ENCODE assay signal across 33 cellular contexts in genomic region chr2:156673981-156674380, GRCh38.
"Had no signal": no experiment of that assay in that cellular context is flagged by ENCODE, and none has a peak within 500 bp of the region (broad histone marks: within the 10 kb centered on the region; RNA-seq: fewer than 3 reads in every experiment).

No MANE protein-coding gene starts in this region.

- DNase-seq: activated B cell treated with CpG ODN at 0.5 μM for 24 hours; activated CD4-positive, alpha-beta memory T cell treated with anti-CD3 and anti-CD28 coated beads for 36 hours; activated CD4-positive, alpha-beta T cell treated with anti-CD3 and anti-CD28 coated beads for 4 hours; activated CD4-positive, alpha-beta T cell treated with anti-CD3 and anti-CD28 coated beads, Interleukin-2, amount 10 ng/mL, durations not matched to agents 24 days and 14 days; activated CD4-positive, alpha-beta T cell treated with anti-CD3 and anti-CD28 coated beads, Interleukin-2, amount 50 U/mL, for 1 hour; activated CD4-positive, alpha-beta T cell treated with anti-CD3 and anti-CD28 coated beads, Interleukin-2, amount 50 U/mL, for 4 hours; activated CD4-positive, CD25-positive, alpha-beta regulatory T cell treated with anti-CD3 and anti-CD28 coated beads, Interleukin-2, amount 50 U/mL, for 72 hours; activated CD8-positive, alpha-beta memory T cell treated with anti-CD3 and anti-CD28 coated beads, Interleukin-2, amount 50 U/mL, for 4 hours; activated CD8-positive, alpha-beta T cell treated with anti-CD3 and anti-CD28 coated beads for 36 hours; activated effector memory CD4-positive, alpha-beta T cell treated with anti-CD3 and anti-CD28 coated beads, Interleukin-2, amount 50 U/mL, for 16 hours; activated gamma-delta T cell treated with Interleukin-2 at 50 U/mL for 16 hours; activated naive CD4-positive, alpha-beta T cell; activated naive CD4-positive, alpha-beta T cell treated with anti-CD3 and anti-CD28 coated beads for 36 hours; activated naive CD4-positive, alpha-beta T cell treated with anti-CD3 and anti-CD28 coated beads, Interleukin-2, amount 50 U/mL, for 16 hours; activated naive CD8-positive, alpha-beta T cell treated with anti-CD3 and anti-CD28 coated beads for 36 hours; activated T-cell treated with anti-CD3 and anti-CD28 coated beads for 4 hours; activated T-cell treated with anti-CD3 and anti-CD28 coated beads, Interleukin-2, amount 50 U/mL, for 1 hour; activated T-cell treated with anti-CD3 and anti-CD28 coated beads, Interleukin-2, amount 50 U/mL, for 4 hours; activated T-cell treated with anti-CD3 and anti-CD28 coated beads, Interleukin-2, amount 50 U/mL, for 72 hours; adrenal gland; amniotic stem cell; aorta; body of pancreas; brain microvascular endothelial cell; central memory CD4-positive, alpha-beta T cell; T-helper 2 cell; T-helper 9 cell had no signal

- ATAC-seq: activated CD8-positive, alpha-beta T cell treated with anti-CD3 and anti-CD28 coated beads for 36 hours; activated naive CD4-positive, alpha-beta T cell treated with anti-CD3 and anti-CD28 coated beads, Interleukin-2, amount 50 U/mL, for 72 hours; activated T-cell treated with anti-CD3 and anti-CD28 coated beads, Interleukin-2, amount 50 U/mL, for 4 hours; activated T-cell treated with anti-CD3 and anti-CD28 coated beads, Interleukin-2, amount 50 U/mL, for 72 hours; activated T-helper 17 cell treated with anti-CD3 and anti-CD28 coated beads, Interleukin-2, amount 50 U/mL, for 72 hours; body of pancreas had no signal

- H3K36me3 ChIP-seq: adrenal gland, brain microvascular endothelial cell, breast epithelium had no signal

- H3K27ac ChIP-seq: adrenal gland, body of pancreas, brain microvascular endothelial cell, breast epithelium, VCaP had no signal

- H3K27me3 ChIP-seq: adrenal gland, body of pancreas, brain microvascular endothelial cell, breast epithelium had no signal

- H3K4me1 Mint-ChIP-seq: activated B cell treated with CpG ODN at 0.5 μM for 24 hours; activated CD4-positive, alpha-beta T cell treated with anti-CD3 and anti-CD28 coated beads, Interleukin-2, amount 10 ng/mL, durations not matched to agents 24 days and 14 days; activated naive CD8-positive, alpha-beta T cell treated with anti-CD3 and anti-CD28 coated beads for 36 hours; activated T-helper 17 cell treated with anti-CD3 and anti-CD28 coated beads, Interleukin-2, amount 50 U/mL, for 72 hours had no signal

- H3K9me3 ChIP-seq: adrenal gland, body of pancreas, breast epithelium had no signal

- H3K36me3 Mint-ChIP-seq: activated CD4-positive, alpha-beta memory T cell treated with anti-CD3 and anti-CD28 coated beads for 36 hours; activated naive CD4-positive, alpha-beta T cell treated with anti-CD3 and anti-CD28 coated beads, Interleukin-2, amount 50 U/mL, for 72 hours; activated naive CD8-positive, alpha-beta T cell treated with anti-CD3 and anti-CD28 coated beads for 36 hours had no signal

- H3K27ac Mint-ChIP-seq: activated B cell treated with CpG ODN at 0.5 μM for 24 hours; activated CD4-positive, alpha-beta memory T cell treated with anti-CD3 and anti-CD28 coated beads for 36 hours; activated CD4-positive, alpha-beta T cell treated with anti-CD3 and anti-CD28 coated beads, Interleukin-2, amount 10 ng/mL, durations not matched to agents 24 days and 14 days; activated CD8-positive, alpha-beta T cell treated with anti-CD3 and anti-CD28 coated beads for 36 hours; activated naive CD4-positive, alpha-beta T cell treated with anti-CD3 and anti-CD28 coated beads for 36 hours; activated naive CD4-positive, alpha-beta T cell treated with anti-CD3 and anti-CD28 coated beads, Interleukin-2, amount 50 U/mL, for 72 hours; activated naive CD8-positive, alpha-beta T cell treated with anti-CD3 and anti-CD28 coated beads for 36 hours; activated T-cell treated with anti-CD3 and anti-CD28 coated beads, Interleukin-2, amount 50 U/mL, for 72 hours; activated T-helper 1 cell treated with anti-CD3 and anti-CD28 coated beads, Interleukin-12 subunit alpha, Interleukin-12 subunit beta, Interleukin-2, Interleukin-4 antibody, amounts not matched to agents 30 ng/mL and 10 ng/mL and 1 ng/mL, durations not matched to agents 14 hours and 24 hours and 36 hours; activated T-helper 17 cell treated with anti-CD3 and anti-CD28 coated beads, Interleukin-2, amount 50 U/mL, for 72 hours; T-helper 2 cell treated with Interferon-gamma antibody and Interleukin-4, amounts not matched to agents 5 μg/mL and 100 μg/mL, for 36 hours had no signal

- H3K27me3 Mint-ChIP-seq: activated B cell treated with CpG ODN at 0.5 μM for 24 hours; activated CD4-positive, alpha-beta memory T cell treated with anti-CD3 and anti-CD28 coated beads for 36 hours had no signal

- H3K9me3 Mint-ChIP-seq: activated B cell treated with CpG ODN at 0.5 μM for 24 hours; activated CD4-positive, alpha-beta memory T cell treated with anti-CD3 and anti-CD28 coated beads for 36 hours; activated CD4-positive, alpha-beta T cell treated with anti-CD3 and anti-CD28 coated beads, Interleukin-2, amount 10 ng/mL, durations not matched to agents 24 days and 14 days; activated naive CD4-positive, alpha-beta T cell treated with anti-CD3 and anti-CD28 coated beads, Interleukin-2, amount 50 U/mL, for 72 hours; activated naive CD8-positive, alpha-beta T cell treated with anti-CD3 and anti-CD28 coated beads for 36 hours; activated T-cell treated with anti-CD3 and anti-CD28 coated beads, Interleukin-2, amount 50 U/mL, for 72 hours; activated T-helper 1 cell treated with anti-CD3 and anti-CD28 coated beads, Interleukin-12 subunit alpha, Interleukin-12 subunit beta, Interleukin-2, Interleukin-4 antibody, amounts not matched to agents 30 ng/mL and 10 ng/mL and 1 ng/mL, durations not matched to agents 14 hours and 24 hours and 36 hours; T-helper 2 cell treated with Interferon-gamma antibody and Interleukin-4, amounts not matched to agents 5 μg/mL and 100 μg/mL, for 36 hours had no signal

- H3K4me3 ChIP-seq: adrenal gland, body of pancreas, breast epithelium had no signal

- H3K4me3 Mint-ChIP-seq: activated B cell treated with CpG ODN at 0.5 μM for 24 hours; activated CD4-positive, alpha-beta memory T cell treated with anti-CD3 and anti-CD28 coated beads for 36 hours; activated CD4-positive, alpha-beta T cell treated with anti-CD3 and anti-CD28 coated beads, Interleukin-2, amount 10 ng/mL, durations not matched to agents 24 days and 14 days; activated CD8-positive, alpha-beta T cell treated with anti-CD3 and anti-CD28 coated beads for 36 hours; activated naive CD4-positive, alpha-beta T cell treated with anti-CD3 and anti-CD28 coated beads for 36 hours; activated naive CD8-positive, alpha-beta T cell treated with anti-CD3 and anti-CD28 coated beads for 36 hours; activated T-cell treated with anti-CD3 and anti-CD28 coated beads, Interleukin-2, amount 50 U/mL, for 4 hours; activated T-cell treated with anti-CD3 and anti-CD28 coated beads, Interleukin-2, amount 50 U/mL, for 72 hours; activated T-helper 1 cell treated with anti-CD3 and anti-CD28 coated beads, Interleukin-12 subunit alpha, Interleukin-12 subunit beta, Interleukin-2, Interleukin-4 antibody, amounts not matched to agents 30 ng/mL and 10 ng/mL and 1 ng/mL, durations not matched to agents 14 hours and 24 hours and 36 hours; activated T-helper 17 cell treated with anti-CD3 and anti-CD28 coated beads, Interleukin-2, amount 50 U/mL, for 72 hours; T-helper 2 cell treated with Interferon-gamma antibody and Interleukin-4, amounts not matched to agents 5 μg/mL and 100 μg/mL, for 36 hours had no signal

- H3K4me1 ChIP-seq: adrenal gland, breast epithelium had no signal
